In the genomic region with DNA sequence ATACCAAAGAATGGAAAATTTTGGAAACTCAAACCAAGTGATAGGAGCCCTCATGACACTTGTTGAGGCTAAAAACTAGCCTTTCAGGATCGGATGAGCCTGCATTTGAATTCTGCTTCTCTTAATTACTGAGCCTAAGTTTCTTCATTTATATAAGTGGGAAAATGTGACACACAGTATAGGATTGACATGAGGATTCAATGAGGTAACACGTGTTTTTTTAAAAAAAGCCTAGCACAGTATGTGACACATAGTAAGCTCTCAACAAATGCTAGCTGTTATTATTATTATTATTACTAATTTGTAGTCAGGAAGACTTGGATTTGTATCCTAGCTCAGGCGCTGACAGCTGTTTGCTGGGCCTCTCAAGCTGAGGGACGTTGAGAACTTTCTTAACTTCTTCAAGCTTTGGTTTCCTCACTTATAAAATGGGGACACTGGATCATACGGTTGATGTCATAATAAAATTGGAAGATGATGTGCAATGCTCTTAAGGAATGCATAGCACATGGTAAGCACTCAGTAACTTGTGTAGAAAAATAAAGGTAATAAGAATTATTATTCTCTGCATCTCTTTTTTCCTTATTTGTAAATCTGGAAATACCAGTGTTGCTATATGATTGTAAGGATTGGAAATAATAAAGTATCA, we compare ENCODE assay signal across 23 cellular contexts.
"Had no signal": no experiment of that assay in that cellular context is flagged by ENCODE, and none has a peak within 500 bp of the region (broad histone marks: within the 10 kb centered on the region; RNA-seq: fewer than 3 reads in every experiment).

No MANE protein-coding gene starts in this region.

- DNase-seq: Karpas-422, KG1, NCI-H1092, NCI-H1105 treated with DMSO at 0.1 percent for 48 hours, NCI-H1417 treated with DMSO at 0.1 percent for 48 hours, NCI-H146, NCI-H1694 treated with DMSO at 0.1 percent for 48 hours, NCI-H1930, NCI-H2081, NCI-H2107, NCI-H446, NCI-H510A, NCI-H524 treated with DMSO at 0.1 percent for 48 hours, NCI-H69, NCI-H774, SHP77 treated with DMSO at 0.1 percent for 48 hours, SJCRH30, SW 1271, T-cell had no signal

- H3K27ac ChIP-seq: RWPE1, SJCRH30 had no signal

- H3K27me3 ChIP-seq: MG63, SJCRH30 had no signal

- H3K36me3 ChIP-seq: MG63, SJCRH30 had no signal

- H3K4me3 ChIP-seq: MG63, SJCRH30 had no signal

- H3K9me3 ChIP-seq: MG63, SJCRH30 had no signal

- ATAC-seq: Panc1, Right ventricle myocardium inferior, T-cell had no signal
